ENCODE assay signal across 8 cellular contexts in genomic region chr18:13629841-13630747, GRCh38.
DNase-seq lines count a peak whose midpoint lies in the region; ATAC-seq, FAIRE-seq and TF ChIP-seq lines count a peak whose summit lies in the region.

No MANE protein-coding gene starts in this region.

- FAIRE-seq in A549 (lab: Jason Lieb, UNC) = no peak

- H3K27me3 Mint-ChIP-seq in endodermal cell (ENCODE audit: insufficient read depth) (peaks cover 2% of the 10 kb centered on the region), memory B cell (no peaks in the 10 kb centered on the region)

- peaks cover 2% of the 10 kb centered on the region for H3K36me3 Mint-ChIP-seq in endodermal cell (ENCODE audit: low read depth)
- peaks cover 1% of the 10 kb centered on the region for H3K36me3 Mint-ChIP-seq in memory B cell

- CTCF ChIA-PET in A549 (lab: Yijun Ruan, JAX) = interaction anchor here (0.7 to 2.2 kb wide), 7 partner anchors 9 to 414 kb away, joined by 3 to 7 read pairs (median 5); no protein-coding TSS in a partner anchor

- H3K27me3 ChIP-seq in GM06990 (replicated peaks; ENCODE audit: control insufficient read depth, insufficient read depth, low read length) = no peaks in the 10 kb centered on the region
- H3K27me3 ChIP-seq in endodermal cell (ENCODE audit: control insufficient read depth, insufficient read depth, low read length, poor library complexity, severe bottlenecking) = no peaks in the 10 kb centered on the region

- H3K4me1 ChIP-seq in A549 (peaks cover 5% of the 10 kb centered on the region; the same call in 1 of the 3 replicates), endodermal cell (ENCODE audit: control insufficient read depth, insufficient read depth, low read length) (no peaks in the 10 kb centered on the region)

- H3K27ac Mint-ChIP-seq in endodermal cell = no peak overlapping the region
- H3K27ac Mint-ChIP-seq in memory B cell = peak overlapping the region; percentile 94

- peak overlapping the region; percentile 27; the same call in 2 of the 3 replicates for H3K4me2 ChIP-seq in A549

- TF ChIP-seq CTCF in A549 (IDR thresholded peaks at IDR 0.05) (peak; percentile 74), GM06990 (IDR thresholded peaks at IDR 0.05; ENCODE audit: insufficient read depth, low read length, poor library complexity, severe bottlenecking) (peak; percentile 76), WI38 (IDR thresholded peaks at IDR 0.05; ENCODE audit: low read depth, low read length) (peak; percentile 45), endodermal cell (conservative IDR thresholded peaks at IDR 0.05) (peak; percentile 92)

- 26% methylated on average over 8 of the region's 8 CpGs for WGBS in A549 (ENCODE audit: missing lambda C conversion rate)
- 41 to 58% methylated on average over 5 to 8 of the region's 8 CpGs for WGBS in endodermal cell (ENCODE audit: insufficient coverage in 1 of 2, insufficient read length in 1 of 2), 2 experiments

- peak; percentile 98 for ATAC-seq in A549
- ATAC-seq in HG02759 (IDR thresholded peaks at IDR 0.05; ENCODE audit: unreplicated experiment) = peak; percentile 82
- ATAC-seq in memory B cell (ENCODE audit: low read depth) = peak; percentile 97

- H3K4me3 Mint-ChIP-seq in endodermal cell = no peak overlapping the region
- H3K4me3 Mint-ChIP-seq in memory B cell = no peak overlapping the region

- 0 out of 6 replicates have a peak overlapping the region, but pooled peaks have one; percentile 37 to 40 for H3K27ac ChIP-seq in A549
- peak overlapping the region; percentile 75 for H3K27ac ChIP-seq in endodermal cell (ENCODE audit: low read depth, low read length)

- H3K4me3 ChIP-seq in A549 (no peak overlapping the region), GM06990 (replicated peaks; ENCODE audit: low read depth, low read length) (no peak overlapping the region), WI38 (ENCODE audit: low read depth, low read length) (no peak overlapping the region), endodermal cell (ENCODE audit: low read length) (no peak overlapping the region)

- no peaks in the 10 kb centered on the region for H3K9me3 ChIP-seq in A549
- peaks cover 12% of the 10 kb centered on the region for H3K9me3 ChIP-seq in endodermal cell (ENCODE audit: control insufficient read depth, low read length)

- TF ChIP-seq POLR2A in A549 (IDR thresholded peaks at IDR 0.05; ENCODE audit: low read length) = no peak

- H3K4me1 Mint-ChIP-seq in endodermal cell = peaks cover 12% of the 10 kb centered on the region
- H3K4me1 Mint-ChIP-seq in memory B cell = peaks cover 11% of the 10 kb centered on the region

- H3K9ac ChIP-seq in endodermal cell (ENCODE audit: extremely low read depth, low read length, poor library complexity, severe bottlenecking) = no peak overlapping the region

- DNase-seq in A549 (ENCODE audit: low read depth in 1 of 2, low spot score in 1 of 2) (peak; percentile 51 to 61), GM06990 (ENCODE audit: extremely low read depth, insufficient read length) (no peak), NCI-H1694 treated with DMSO at 0.1 percent for 48 hours (lab: John Stamatoyannopoulos, UW) (peak; percentile 26), endodermal cell (peak; percentile 86), memory B cell (ENCODE audit: low spot score in 2 of 2) (peak; percentile 54 to 73), superior temporal gyrus (ENCODE audit: extremely low spot score) (peak; percentile 95)

- POLR2A ChIA-PET in A549 (lab: Yijun Ruan, JAX) = interaction anchor here (0.6 kb wide), 1 partner anchor 747 kb away, joined by 3 read pairs; no protein-coding TSS in a partner anchor

- TF ChIP-seq EP300 in A549 (IDR thresholded peaks at IDR 0.05) = no peak

- peak; percentile 87 to 89 for TF ChIP-seq RAD21 in A549 (conservative IDR thresholded peaks at IDR 0.05 in 1 of 2, IDR thresholded peaks at IDR 0.05 in 1 of 2)

- peaks cover 18% of the 10 kb centered on the region for H3K9me3 Mint-ChIP-seq in endodermal cell
- no peaks in the 10 kb centered on the region for H3K9me3 Mint-ChIP-seq in memory B cell

- H3K36me3 ChIP-seq in GM06990 (ENCODE audit: control insufficient read depth, insufficient read depth, low read length) = no peaks in the 10 kb centered on the region
- no peaks in the 10 kb centered on the region for H3K36me3 ChIP-seq in endodermal cell (ENCODE audit: control insufficient read depth, insufficient read depth, low read length)

TF ChIP-seq in A549, 52 proteins besides CTCF, POLR2A, EP300 and RAD21:
- TF ChIP-seq FOSB (CRISPR knock-in tag; IDR thresholded peaks at IDR 0.05) = no peak
- TF ChIP-seq SMC3 (IDR thresholded peaks at IDR 0.05) = peak; percentile 75
- no peak for TF ChIP-seq ZSCAN20 (CRISPR knock-in tag; IDR thresholded peaks at IDR 0.05)
